Comparison of ENCODE assay signal across 8 cellular contexts in genomic region chr2:232696609-232697058, GRCh38. TPM values are rescaled to one million over a fixed set of nuclear protein-coding genes. Genes with fewer than 3 reads are reported as not detected.
DNase-seq lines count a peak whose midpoint lies in the region; ATAC-seq, FAIRE-seq and TF ChIP-seq lines count a peak whose summit lies in the region.

No MANE protein-coding gene starts in this region.

- H3K9me2 ChIP-seq in OCI-LY1 (ENCODE audit: low read depth, low read length), result no peaks in the 10 kb centered on the region

- no peaks in the 10 kb centered on the region for H4K20me1 ChIP-seq in OCI-LY1 (ENCODE audit: insufficient read depth, low read length)

- no peak for DNase-seq in neuronal stem cell (ENCODE audit: low spot score)
- DNase-seq in NK-92 treated with Interleukin-12 subunit alpha and Interleukin-12 subunit beta, amount 100 ng/mL, for 24 hours (lab: John Stamatoyannopoulos, UW), result no peak
- DNase-seq in NCI-H1417 treated with DMSO at 0.1 percent for 48 hours (lab: John Stamatoyannopoulos, UW), result no peak
- DNase-seq in RCC 7860 (ENCODE audit: low spot score), result no peak

- H2BK5ac ChIP-seq in neuronal stem cell (ENCODE audit: low read length), result no peak overlapping the region

- H4K91ac ChIP-seq in neuronal stem cell (ENCODE audit: low read depth, low read length, poor library complexity), result no peak overlapping the region

- peak overlapping the region; percentile 40 for H3K9ac ChIP-seq in OCI-LY1 (ENCODE audit: low read length)
- H3K9ac ChIP-seq in endocrine pancreas (ENCODE audit: control insufficient read depth, insufficient read depth, low read length), result no peak overlapping the region
- no peak overlapping the region for H3K9ac ChIP-seq in neuronal stem cell (ENCODE audit: low read depth, low read length, poor library complexity)

- no peak overlapping the region for H2BK120ac ChIP-seq in neuronal stem cell (ENCODE audit: low read depth, low read length)

- H2BK12ac ChIP-seq in neuronal stem cell (ENCODE audit: low read length), result no peak overlapping the region

- H3K9me3 ChIP-seq in OCI-LY1 (ENCODE audit: low read length) (no peaks in the 10 kb centered on the region), endocrine pancreas (ENCODE audit: control insufficient read depth, low read length) (no peaks in the 10 kb centered on the region), neuronal stem cell (replicated peaks in 1 of 2; ENCODE audit: control insufficient read depth in 2 of 2, insufficient read depth in 1 of 2, low read depth in 1 of 2, low read length in 2 of 2) (no peaks in the 10 kb centered on the region)

- peak overlapping the region; percentile 57 for H3K23ac ChIP-seq in neuronal stem cell (ENCODE audit: low read depth, low read length, poor library complexity)

- no peak overlapping the region for H4K8ac ChIP-seq in neuronal stem cell (ENCODE audit: low read depth, low read length)

- H3K79me2 ChIP-seq in OCI-LY1 (ENCODE audit: insufficient read depth, low read length), result peaks cover 35% of the 10 kb centered on the region

- H3K4ac ChIP-seq in neuronal stem cell (ENCODE audit: low read length), result no peak overlapping the region

- no peak for TF ChIP-seq CTCF in C4-2B (conservative IDR thresholded peaks at IDR 0.05)
- no peak for TF ChIP-seq CTCF in OCI-LY1 (IDR thresholded peaks at IDR 0.05; ENCODE audit: low read length)

- H2AK5ac ChIP-seq in neuronal stem cell (ENCODE audit: low read depth, low read length), result no peak overlapping the region

- H3K36me3 ChIP-seq in OCI-LY1 (ENCODE audit: insufficient read depth, low read length), result peaks cover 12% of the 10 kb centered on the region; the same call in 1 of the 2 replicates
- H3K36me3 ChIP-seq in endocrine pancreas (ENCODE audit: control insufficient read depth, insufficient read depth, low read length), result no peaks in the 10 kb centered on the region
- peaks cover 0 to 27% of the 10 kb centered on the region in 2 donors for H3K36me3 ChIP-seq in neuronal stem cell (replicated peaks in 1 of 2; ENCODE audit: control insufficient read depth in 2 of 2, insufficient read depth in 2 of 2, low read length in 2 of 2)

- peaks cover 25% of the 10 kb centered on the region for H3K4me1 ChIP-seq in OCI-LY1 (ENCODE audit: insufficient read depth, low read length, severe bottlenecking)
- peaks cover 22% of the 10 kb centered on the region for H3K4me1 ChIP-seq in endocrine pancreas (ENCODE audit: control insufficient read depth, insufficient read depth, low read length)
- H3K4me1 ChIP-seq in neuronal stem cell (ENCODE audit: control insufficient read depth in 2 of 2, insufficient read depth in 1 of 2, low read depth in 1 of 2, low read length in 2 of 2), result peaks cover 5 to 14% of the 10 kb centered on the region in 2 donors

- no CpG with 5 or more reads among the region's 10 CpGs for WGBS in neuronal stem cell (ENCODE audit: extremely low coverage in 2 of 2, insufficient read length in 2 of 2, insufficient replicate concordance in 1 of 2), 2 donors

- H3K4me2 ChIP-seq in OCI-LY1 (ENCODE audit: low read length) (peak overlapping the region; percentile 75), neuronal stem cell (ENCODE audit: insufficient read depth, low read length, poor library complexity, severe bottlenecking) (peak overlapping the region; percentile 51)

- no peak for ATAC-seq in HG03095 (IDR thresholded peaks at IDR 0.05; ENCODE audit: unreplicated experiment)

- H3K18ac ChIP-seq in neuronal stem cell (ENCODE audit: low read length), result peak overlapping the region; percentile 87

- H3K27me3 ChIP-seq in OCI-LY1 (ENCODE audit: insufficient read depth, low read length) (no peaks in the 10 kb centered on the region), endocrine pancreas (ENCODE audit: control insufficient read depth, insufficient read depth, low read length) (no peaks in the 10 kb centered on the region), neuronal stem cell (ENCODE audit: control insufficient read depth in 3 of 3, insufficient read depth in 3 of 3, low read depth in 1 of 3, low read length in 3 of 3) (no peaks in the 10 kb centered on the region)

- no peak for FAIRE-seq in RCC 7860 (lab: Jason Lieb, UNC)

- H2BK15ac ChIP-seq in neuronal stem cell (ENCODE audit: low read length), result no peak overlapping the region

- H2AFZ ChIP-seq in OCI-LY1 (ENCODE audit: low read length) (peak overlapping the region; percentile 99; the same call in 1 of the 2 replicates), neuronal stem cell (ENCODE audit: low read length) (peak overlapping the region; percentile 95)

- H3K79me1 ChIP-seq in neuronal stem cell (ENCODE audit: low read depth, low read length), result peaks cover 13% of the 10 kb centered on the region

- no peaks in the 10 kb centered on the region for H3F3A ChIP-seq in OCI-LY1 (ENCODE audit: insufficient read depth, low read length)

- no peak overlapping the region for H3K14ac ChIP-seq in neuronal stem cell (ENCODE audit: low read length)

- peak overlapping the region; percentile 98 for H3K4me3 ChIP-seq in OCI-LY1 (ENCODE audit: low read depth, low read length, poor library complexity, severe bottlenecking)
- H3K4me3 ChIP-seq in endocrine pancreas (ENCODE audit: control insufficient read depth, insufficient read depth, low read length), result peak overlapping the region; percentile 35
- H3K4me3 ChIP-seq in neuronal stem cell (ENCODE audit: low read length in 2 of 2), result peak overlapping the region in 1 of 2 donors; percentile 99

- H3K27ac ChIP-seq in C4-2B, result peak overlapping the region; percentile 94
- peak overlapping the region; percentile 25 for H3K27ac ChIP-seq in OCI-LY1 (ENCODE audit: low read depth, low read length, poor library complexity, severe bottlenecking)
- H3K27ac ChIP-seq in neuronal stem cell (replicated peaks; ENCODE audit: low read length), result peak overlapping the region; percentile 31

RNA-seq across cellular contexts. Expression of gene GIGYF2, which starts 0.5 kb away (rescaled TPM):
- 39.1 TPM for polyA plus RNA-seq in neuronal stem cell (2013, experiment 1 of 2)
- 39.1 TPM for polyA plus RNA-seq in neuronal stem cell (2013, experiment 2 of 2)

Comparison
In these comparisons a context has a peak if more than half of its experiments do, and no peak if none do; other contexts are left out.
1. H3K27ac ChIP-seq: peak in every context shown above with its lines; median percentile 94 in C4-2B; 31 in neuronal stem cell; 25 in OCI-LY1.